ENCODE assay signal across 19 cellular contexts in genomic region chr20:59708326-59708725, GRCh38.
A peak's percentile ranks its signal among the peaks of the same experiment; 100 is the strongest.
DNase-seq lines count a peak whose midpoint lies in the region; ATAC-seq, FAIRE-seq and TF ChIP-seq lines count a peak whose summit lies in the region.
"Had no signal": no experiment of that assay in that cellular context is flagged by ENCODE, and none has a peak within 500 bp of the region (broad histone marks: within the 10 kb centered on the region; RNA-seq: fewer than 3 reads in every experiment).

No MANE protein-coding gene starts in this region.

- BruUV-seq in HepG2 (replicated peaks; lab: Mats Ljungman, UMichigan) = no TSS peak

- no peak overlapping the region for H3K9ac ChIP-seq in HepG2 (ENCODE audit: insufficient read depth, low read depth, low read length)
- H3K9ac ChIP-seq in astrocyte (ENCODE audit: low read length) = no peak overlapping the region

- H4K20me1 ChIP-seq in HepG2 (ENCODE audit: insufficient read depth, low read length) = no peaks in the 10 kb centered on the region
- H4K20me1 ChIP-seq in astrocyte (ENCODE audit: insufficient read depth, low read length) = no peaks in the 10 kb centered on the region

- H3K79me2 ChIP-seq in HepG2 (ENCODE audit: insufficient read depth, low read length) (no peaks in the 10 kb centered on the region), astrocyte (ENCODE audit: insufficient read depth, low read length) (no peaks in the 10 kb centered on the region)

- no peak overlapping the region for H3K4me3 Mint-ChIP-seq in astrocyte (ENCODE audit: unreplicated experiment)
- H3K4me3 Mint-ChIP-seq: CD4-positive, alpha-beta memory T cell; H9 had no signal

- H3K4me3 ChIP-seq in HepG2 (replicated peaks in 1 of 3; ENCODE audit: insufficient read depth in 1 of 3, low read depth in 2 of 3, low read length in 3 of 3) = no peak overlapping the region
- H3K4me3 ChIP-seq in right lobe of liver = no peak overlapping the region
- H3K4me3 ChIP-seq in astrocyte (ENCODE audit: insufficient read depth, low read depth, low read length) = no peak overlapping the region
- H3K4me3 ChIP-seq in pancreas = no peak overlapping the region
- H3K4me3 ChIP-seq: A549, GM12878 had no signal

- TF ChIP-seq RAD21 in HepG2 (CRISPR knock-in tag; IDR thresholded peaks at IDR 0.05) = no peak

- peaks cover 10% of the 10 kb centered on the region for H3K9me3 Mint-ChIP-seq in astrocyte (ENCODE audit: unreplicated experiment)

- no peak for TF ChIP-seq POLR2A in HepG2 (IDR thresholded peaks at IDR 0.05; ENCODE audit: insufficient read depth in 1 of 2, low read depth in 2 of 2, low read length in 2 of 2)
- TF ChIP-seq POLR2A in right lobe of liver (IDR thresholded peaks at IDR 0.05) = no peak

- POLR2A ChIA-PET in HepG2 (lab: Yijun Ruan, JAX) = no interaction called here

- H3K36me3 Mint-ChIP-seq in astrocyte (ENCODE audit: low read depth, unreplicated experiment) = no peaks in the 10 kb centered on the region
- H3K36me3 Mint-ChIP-seq: CD4-positive, alpha-beta memory T cell had no signal

- FAIRE-seq in HepG2 (lab: Jason Lieb, UNC) (no peak), astrocyte (lab: Jason Lieb, UNC) (no peak), pancreas (lab: Jason Lieb, UNC) (no peak)
- FAIRE-seq: A549, GM12878, GM19239, H1 had no signal

- no peaks in the 10 kb centered on the region for H3K4me1 Mint-ChIP-seq in astrocyte (ENCODE audit: low read depth, unreplicated experiment)
- H3K4me1 Mint-ChIP-seq: CD4-positive, alpha-beta memory T cell had no signal

- ATAC-seq in HepG2 (no peak), right lobe of liver (no peak), HG03457 (IDR thresholded peaks at IDR 0.05; ENCODE audit: unreplicated experiment) (no peak), pancreas (no peak)
- ATAC-seq: A549, GM12878 had no signal

- in situ Hi-C loops in HepG2 (cut with HindIII; ENCODE audit: extremely low pct_ligation_motif_present, low pct_unique_long_range_greater_than_20kb) = no loop called here

- no peaks in the 10 kb centered on the region for H3K27me3 ChIP-seq in HepG2 (ENCODE audit: control insufficient read depth in 1 of 2, insufficient read depth in 2 of 2, low read length in 2 of 2)
- H3K27me3 ChIP-seq in right lobe of liver = no peaks in the 10 kb centered on the region
- no peaks in the 10 kb centered on the region for H3K27me3 ChIP-seq in astrocyte (ENCODE audit: insufficient read depth, low read length)
- no peaks in the 10 kb centered on the region for H3K27me3 ChIP-seq in pancreas

- intact Hi-C loops in HepG2 (cut with micrococcal nuclease; ENCODE audit: unreplicated experiment) = no loop called here
- intact Hi-C loops in right lobe of liver (cut with DNase I) = no loop called here
- intact Hi-C loops in pancreas (cut with DNase I) = no loop called here

- H3K27ac ChIP-seq in HepG2 (ENCODE audit: extremely low read length, insufficient read depth, low read length) (no peak overlapping the region), right lobe of liver (no peak overlapping the region), astrocyte (ENCODE audit: low read depth, low read length) (no peak overlapping the region), pancreas (no peak overlapping the region)
- H3K27ac ChIP-seq: 22Rv1, A549, C4-2B had no signal

- no peak for TF ChIP-seq CTCF in HepG2 (CRISPR knock-in tag; IDR thresholded peaks at IDR 0.05)
- no peak for TF ChIP-seq CTCF in right lobe of liver (IDR thresholded peaks at IDR 0.05)
- no peak for TF ChIP-seq CTCF in astrocyte (IDR thresholded peaks at IDR 0.05; ENCODE audit: insufficient read depth, low read depth, low read length)
- no peak for TF ChIP-seq CTCF in pancreas (IDR thresholded peaks at IDR 0.05)

- 8% methylated on average over 5 of the region's 6 CpGs for WGBS in HepG2 (ENCODE audit: low lambda C conversion rate)
- WGBS in right lobe of liver (ENCODE audit: insufficient coverage, low coverage, low lambda C conversion rate, missing lambda C conversion rate) = 49% methylated on average over 2 of the region's 6 CpGs
- 70 to 81% methylated on average over 6 of the region's 6 CpGs for WGBS in pancreas, 2 donors

- no peaks in the 10 kb centered on the region for H3K36me3 ChIP-seq in HepG2 (replicated peaks in 1 of 2; ENCODE audit: control insufficient read depth in 1 of 2, insufficient read depth in 2 of 2, low read length in 2 of 2)
- no peaks in the 10 kb centered on the region for H3K36me3 ChIP-seq in right lobe of liver
- no peaks in the 10 kb centered on the region for H3K36me3 ChIP-seq in astrocyte (ENCODE audit: insufficient read depth, low read length)
- H3K36me3 ChIP-seq in pancreas = no peaks in the 10 kb centered on the region

- peak overlapping the region; percentile 23 for H3K27ac Mint-ChIP-seq in astrocyte (ENCODE audit: unreplicated experiment)
- H3K27ac Mint-ChIP-seq: CD4-positive, alpha-beta memory T cell; H9 had no signal

- H3K9me3 ChIP-seq in HepG2 (ENCODE audit: low read length) (peaks cover 12% of the 10 kb centered on the region), right lobe of liver (no peaks in the 10 kb centered on the region), astrocyte (ENCODE audit: insufficient read depth, low read depth, low read length) (peaks cover 7% of the 10 kb centered on the region), pancreas (no peaks in the 10 kb centered on the region)

- TF ChIP-seq EP300 in HepG2 (IDR thresholded peaks at IDR 0.05; ENCODE audit: low read depth in 2 of 2, low read length in 2 of 2) (no peak), HepG2 (CRISPR knock-in tag; IDR thresholded peaks at IDR 0.05; ENCODE audit: borderline replicate concordance) (no peak)

- no peak overlapping the region for H3K4me2 ChIP-seq in HepG2 (ENCODE audit: low read depth, low read length)
- H3K4me2 ChIP-seq in astrocyte (ENCODE audit: low read length) = no peak overlapping the region
- H3K4me2 ChIP-seq: A549 had no signal

- DNase-seq in HepG2 (ENCODE audit: low spot score) (no peak), right lobe of liver (no peak), astrocyte (ENCODE audit: low read depth) (no peak), kidney tubule cell (ENCODE audit: low spot score) (peak; percentile 34), NCI-H2081 (lab: John Stamatoyannopoulos, UW) (no peak), pancreas (no peak)
- DNase-seq: AML-193; Calu3; CD4-positive, alpha-beta memory T cell; DMS79 treated with DMSO at 0.1 percent for 48 hours; EL; H9 had no signal

- H3K4me1 ChIP-seq in HepG2 (ENCODE audit: insufficient read depth, low read length) (no peaks in the 10 kb centered on the region), right lobe of liver (peaks cover 0 to 13% (median 0%) of the 10 kb centered on the region in 4 donors), astrocyte (ENCODE audit: insufficient read depth, low read length) (no peaks in the 10 kb centered on the region), pancreas (no peaks in the 10 kb centered on the region)
- H3K4me1 ChIP-seq: A549 had no signal

- H3K27me3 Mint-ChIP-seq in astrocyte (ENCODE audit: low read depth, unreplicated experiment) = peaks cover 6% of the 10 kb centered on the region

- CTCF ChIA-PET in HepG2 (lab: Yijun Ruan, JAX; ENCODE audit: low intra/inter-chr PET ratio, low total read pairs) = no interaction called here

- H2AFZ ChIP-seq in HepG2 (ENCODE audit: low read length) (no peak overlapping the region), astrocyte (ENCODE audit: low read depth, low read length) (no peak overlapping the region)

TF ChIP-seq in HepG2, 621 proteins besides CTCF, POLR2A, EP300 and RAD21:
- TF ChIP-seq CREB1 (IDR thresholded peaks at IDR 0.05) = 0 out of 2 replicates have a peak, but pooled peaks have one; percentile 4
- TF ChIP-seq CREB1 (CRISPR knock-in tag; IDR thresholded peaks at IDR 0.05) = no peak
- no peak for TF ChIP-seq MTA1 (CRISPR knock-in tag; IDR thresholded peaks at IDR 0.05; ENCODE audit: borderline replicate concordance)
